In genomic region chr5:116365006-116365496, GRCh38 we compare ENCODE assay signal across 14 cellular contexts.
DNase-seq lines count a peak whose midpoint lies in the region; ATAC-seq and TF ChIP-seq lines count a peak whose summit lies in the region.
"Had no signal": no experiment of that assay in that cellular context is flagged by ENCODE, and none has a peak within 500 bp of the region (broad histone marks: within the 10 kb centered on the region; RNA-seq: fewer than 3 reads in every experiment).

No MANE protein-coding gene starts in this region.

- no peaks in the 10 kb centered on the region for H3K4me1 Mint-ChIP-seq in stimulated activated effector memory CD8-positive, alpha-beta T cell treated with anti-CD3 and anti-CD28 coated beads, Interleukin-12 subunit alpha, Interleukin-12 subunit beta, amount 100 ng/mL, for 72 hours
- H3K4me1 Mint-ChIP-seq in HFFc6 (ENCODE audit: low read depth) = no peaks in the 10 kb centered on the region
- H3K4me1 Mint-ChIP-seq: activated naive CD8-positive, alpha-beta T cell treated with anti-CD3 and anti-CD28 coated beads, Interleukin-2, amount 50 U/mL, for 24 hours had no signal

- no peak overlapping the region for H3K27ac ChIP-seq in PC-9
- H3K27ac ChIP-seq: colonic mucosa, foreskin keratinocyte, tibial artery had no signal

- no peaks in the 10 kb centered on the region for H4K20me1 ChIP-seq in PC-9 (ENCODE audit: insufficient read depth)

- ATAC-seq in GM18508 (IDR thresholded peaks at IDR 0.05; ENCODE audit: insufficient read depth, unreplicated experiment) (peak; percentile 79), GM21360 (IDR thresholded peaks at IDR 0.05; ENCODE audit: unreplicated experiment) (peak; percentile 88), HG02938 (IDR thresholded peaks at IDR 0.05; ENCODE audit: unreplicated experiment) (peak; percentile 58), left colon (no peak)
- ATAC-seq in stimulated activated effector memory CD8-positive, alpha-beta T cell treated with anti-CD3 and anti-CD28 coated beads, Interleukin-12 subunit alpha, Interleukin-12 subunit beta, amount 100 ng/mL, for 72 hours = no peak
- ATAC-seq: activated naive CD8-positive, alpha-beta T cell treated with anti-CD3 and anti-CD28 coated beads, Interleukin-2, amount 50 U/mL, for 24 hours; foreskin keratinocyte; right cardiac atrium had no signal

- H3K27ac Mint-ChIP-seq in stimulated activated effector memory CD8-positive, alpha-beta T cell treated with anti-CD3 and anti-CD28 coated beads, Interleukin-12 subunit alpha, Interleukin-12 subunit beta, amount 100 ng/mL, for 72 hours = no peak overlapping the region
- H3K27ac Mint-ChIP-seq in HFFc6 = no peak overlapping the region
- H3K27ac Mint-ChIP-seq: activated naive CD8-positive, alpha-beta T cell treated with anti-CD3 and anti-CD28 coated beads, Interleukin-2, amount 50 U/mL, for 24 hours; T-helper 1 cell treated with Interleukin-12 subunit alpha and Interleukin-12 subunit beta and Interleukin-4 antibody, amounts not matched to agents 30 μg/mL and 1 μg/mL, for 36 hours had no signal

- H3K79me2 ChIP-seq in PC-9 (ENCODE audit: low read depth) = no peaks in the 10 kb centered on the region

- no peak for TF ChIP-seq CTCF in PC-9 (conservative IDR thresholded peaks at IDR 0.05)
- no peak for TF ChIP-seq CTCF in HFFc6 (IDR thresholded peaks at IDR 0.05)

- no peak overlapping the region for H3K4me3 Mint-ChIP-seq in stimulated activated effector memory CD8-positive, alpha-beta T cell treated with anti-CD3 and anti-CD28 coated beads, Interleukin-12 subunit alpha, Interleukin-12 subunit beta, amount 100 ng/mL, for 72 hours
- no peak overlapping the region for H3K4me3 Mint-ChIP-seq in HFFc6
- H3K4me3 Mint-ChIP-seq: activated naive CD8-positive, alpha-beta T cell treated with anti-CD3 and anti-CD28 coated beads, Interleukin-2, amount 50 U/mL, for 24 hours; T-helper 1 cell treated with Interleukin-12 subunit alpha and Interleukin-12 subunit beta and Interleukin-4 antibody, amounts not matched to agents 30 μg/mL and 1 μg/mL, for 36 hours had no signal

- POLR2A ChIA-PET in PC-9 (lab: Charles Lee; ENCODE audit: unreplicated experiment) = no interaction called here

- no peak overlapping the region for H2AFZ ChIP-seq in PC-9

- H3K9me3 Mint-ChIP-seq in stimulated activated effector memory CD8-positive, alpha-beta T cell treated with anti-CD3 and anti-CD28 coated beads, Interleukin-12 subunit alpha, Interleukin-12 subunit beta, amount 100 ng/mL, for 72 hours = no peaks in the 10 kb centered on the region
- no peaks in the 10 kb centered on the region for H3K9me3 Mint-ChIP-seq in HFFc6
- H3K9me3 Mint-ChIP-seq: T-helper 1 cell treated with Interleukin-12 subunit alpha and Interleukin-12 subunit beta and Interleukin-4 antibody, amounts not matched to agents 30 μg/mL and 1 μg/mL, for 36 hours had no signal

- H3K27me3 Mint-ChIP-seq in HFFc6 (ENCODE audit: insufficient read depth) = no peaks in the 10 kb centered on the region
- H3K27me3 Mint-ChIP-seq: activated naive CD8-positive, alpha-beta T cell treated with anti-CD3 and anti-CD28 coated beads, Interleukin-2, amount 50 U/mL, for 24 hours had no signal

- intact Hi-C loops in PC-9 (cut with micrococcal nuclease; ENCODE audit: unreplicated experiment) = no loop called here
- intact Hi-C loops in left colon (cut with DNase I, micrococcal nuclease) = no loop called here

- H3K4me3 ChIP-seq in PC-9 = no peak overlapping the region
- H3K4me3 ChIP-seq: colonic mucosa, tibial artery had no signal

- peak overlapping the region; percentile 27; the same call in 1 of the 2 replicates for H3K4me2 ChIP-seq in PC-9

- H3F3A ChIP-seq in PC-9 (ENCODE audit: insufficient read depth, low read depth) = no peaks in the 10 kb centered on the region

- DNase-seq in PC-9 (no peak), left colon (no peak), cortex of kidney (lab: John Stamatoyannopoulos, UW) (no peak), HFFc6 (no peak)
- no peak for DNase-seq in stimulated activated effector memory CD8-positive, alpha-beta T cell treated with anti-CD3 and anti-CD28 coated beads, Interleukin-12 subunit alpha, Interleukin-12 subunit beta, amount 100 ng/mL, for 72 hours (ENCODE audit: low spot score in 2 of 2)
- DNase-seq: activated naive CD8-positive, alpha-beta T cell treated with anti-CD3 and anti-CD28 coated beads, Interleukin-2, amount 50 U/mL, for 24 hours; colonic mucosa; foreskin keratinocyte; right cardiac atrium; tibial artery had no signal

- H3K4me1 ChIP-seq in PC-9 (replicated peaks; ENCODE audit: insufficient read depth) = no peaks in the 10 kb centered on the region
- H3K4me1 ChIP-seq: colonic mucosa had no signal

- no peaks in the 10 kb centered on the region for H3K36me3 Mint-ChIP-seq in stimulated activated effector memory CD8-positive, alpha-beta T cell treated with anti-CD3 and anti-CD28 coated beads, Interleukin-12 subunit alpha, Interleukin-12 subunit beta, amount 100 ng/mL, for 72 hours
- H3K36me3 Mint-ChIP-seq in HFFc6 (ENCODE audit: low read depth) = no peaks in the 10 kb centered on the region

- H3K9me2 ChIP-seq in PC-9 (ENCODE audit: insufficient read depth) = no peaks in the 10 kb centered on the region

- no peaks in the 10 kb centered on the region for H3K27me3 ChIP-seq in PC-9 (ENCODE audit: insufficient read depth, low read depth)
- H3K27me3 ChIP-seq: colonic mucosa, tibial artery had no signal

- no TSS peak for BruUV-seq in PC-9 (replicated peaks; lab: Mats Ljungman, UMichigan)

- CTCF ChIA-PET in PC-9 (lab: Charles Lee) = no interaction called here

- H3K36me3 ChIP-seq in PC-9 (ENCODE audit: low read depth) = no peaks in the 10 kb centered on the region
- H3K36me3 ChIP-seq: colonic mucosa, tibial artery had no signal

- no peaks in the 10 kb centered on the region for H3K9me3 ChIP-seq in PC-9 (ENCODE audit: insufficient read depth, low read depth)
- H3K9me3 ChIP-seq: colonic mucosa, tibial artery had no signal

Comparison
In these comparisons a context has a peak if more than half of its experiments do, and no peak if none do; other contexts are left out.
1. ATAC-seq: peak in GM18508 (single experiment), GM21360 (single experiment) and HG02938 (single experiment); none in stimulated activated effector memory CD8-positive, alpha-beta T cell treated with anti-CD3 and anti-CD28 coated beads, Interleukin-12 subunit alpha, Interleukin-12 subunit beta, amount 100 ng/mL, for 72 hours (single experiment) and left colon (single experiment).